ENCODE assay signal across 29 cellular contexts in the genomic region with DNA sequence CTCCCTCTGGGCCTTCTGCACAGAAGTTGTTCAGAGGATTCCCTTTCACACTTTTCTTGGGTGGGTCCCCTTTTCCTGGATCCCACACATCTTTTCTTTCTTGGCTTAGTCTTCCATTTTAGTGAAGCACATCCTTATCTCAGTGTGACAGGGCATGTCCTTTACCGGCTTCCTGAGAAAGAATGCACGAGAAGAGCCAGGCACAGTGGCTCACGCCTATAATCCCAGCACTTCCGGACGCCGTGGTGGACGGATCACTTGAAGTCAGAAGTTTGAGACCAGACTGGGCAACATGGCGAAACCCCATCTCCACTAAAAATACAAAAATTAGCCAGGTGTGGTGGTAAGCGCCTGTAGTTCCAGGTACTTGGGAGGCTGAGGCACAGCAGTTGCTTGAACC.
"Had no signal": no experiment of that assay in that cellular context is flagged by ENCODE, and none has a peak within 500 bp of the region (broad histone marks: within the 10 kb centered on the region; RNA-seq: fewer than 3 reads in every experiment).

No MANE protein-coding gene starts in this region.

- H3K27ac Mint-ChIP-seq: dendritic cell treated with granulocyte-macrophage colony-stimulating factor and Interleukin-4, amounts not matched to agents 40 ng/mL and 50 ng/mL, for 4 days; effector memory CD8-positive, alpha-beta T cell had no signal

- H3K9me3 Mint-ChIP-seq: dendritic cell treated with granulocyte-macrophage colony-stimulating factor and Interleukin-4, amounts not matched to agents 40 ng/mL and 50 ng/mL, for 4 days had no signal

- H3K36me3 ChIP-seq: colonic mucosa, esophagus muscularis mucosa, esophagus squamous epithelium, gastrocnemius medialis, gastroesophageal sphincter, heart left ventricle, heart right ventricle had no signal

- H3K9me3 ChIP-seq: colonic mucosa, esophagus muscularis mucosa, esophagus squamous epithelium, gastrocnemius medialis, gastroesophageal sphincter, heart left ventricle, heart right ventricle had no signal

- ATAC-seq: effector memory CD8-positive, alpha-beta T cell; esophagus mucosa; foreskin keratinocyte; gastrocnemius medialis; gastroesophageal sphincter; heart left ventricle; heart right ventricle had no signal

- FAIRE-seq: colon, endometrium, endothelial cell of umbilical vein, frontal cortex had no signal

- H3K79me2 ChIP-seq: hepatocyte had no signal

- H3K4me3 Mint-ChIP-seq: dendritic cell treated with granulocyte-macrophage colony-stimulating factor and Interleukin-4, amounts not matched to agents 40 ng/mL and 50 ng/mL, for 4 days; effector memory CD8-positive, alpha-beta T cell had no signal

- H3K4me3 ChIP-seq: colonic mucosa, coronary artery, dorsolateral prefrontal cortex, esophagus muscularis mucosa, esophagus squamous epithelium, gastrocnemius medialis, gastroesophageal sphincter, heart left ventricle, heart right ventricle, hepatocyte had no signal

- DNase-seq: colonic mucosa; cortex of kidney; dermis blood vessel endothelial cell; dorsolateral prefrontal cortex; effector CD4-positive, alpha-beta T cell; effector CD8-positive, alpha-beta T cell; effector memory CD4-positive, alpha-beta T cell; effector memory CD8-positive, alpha-beta T cell; erythroblast; esophagus squamous epithelium; foreskin fibroblast; foreskin keratinocyte; foreskin melanocyte; gastrocnemius medialis; glutamatergic neuron; head of caudate nucleus; heart left ventricle; heart right ventricle had no signal

- H3K27ac ChIP-seq: colonic mucosa, coronary artery, dorsolateral prefrontal cortex, epithelial cell of prostate, esophagus muscularis mucosa, esophagus squamous epithelium, foreskin keratinocyte, gastrocnemius medialis, gastroesophageal sphincter, heart left ventricle, heart right ventricle, hepatocyte had no signal

- H3K27me3 ChIP-seq: colonic mucosa had no signal

- H2AFZ ChIP-seq: hepatocyte had no signal

- H3K4me2 ChIP-seq: hepatocyte had no signal

- H3K4me1 ChIP-seq: colonic mucosa, esophagus muscularis mucosa, esophagus squamous epithelium, foreskin keratinocyte, gastrocnemius medialis, gastroesophageal sphincter, heart left ventricle, heart right ventricle had no signal
